ENCODE assay signal across 12 cellular contexts in genomic region chr9:96014078-96014477, GRCh38.
DNase-seq lines count a peak whose midpoint lies in the region; ATAC-seq and TF ChIP-seq lines count a peak whose summit lies in the region.
"Had no signal": no experiment of that assay in that cellular context is flagged by ENCODE, and none has a peak within 500 bp of the region (broad histone marks: within the 10 kb centered on the region; RNA-seq: fewer than 3 reads in every experiment).

No MANE protein-coding gene starts in this region.

- ATAC-seq in stimulated activated naive CD8-positive, alpha-beta T cell treated with anti-CD3 and anti-CD28 coated beads, Interleukin-15, Interleukin-2, amounts not matched to agents 100 U/mL and 50 U/mL, for 24 hours = peak; percentile 11
- ATAC-seq: WTC11 had no signal

- DNase-seq in T-helper 22 cell (ENCODE audit: low read depth) (peak; percentile 32), DMS53 treated with DMSO at 0.1 percent for 48 hours (lab: John Stamatoyannopoulos, UW; ENCODE audit: unreplicated experiment) (no peak), GM10266 (ENCODE audit: extremely low spot score) (no peak), NCI-H1092 treated with DMSO at 0.1 percent for 48 hours (lab: John Stamatoyannopoulos, UW) (no peak)
- peak; percentile 69 for DNase-seq in activated CD8-positive, alpha-beta memory T cell treated with anti-CD3 and anti-CD28 coated beads, Interleukin-2, amount 50 U/mL, for 48 hours
- DNase-seq in effector CD4-positive, alpha-beta T cell = peak; percentile 33
- peak; percentile 40 for DNase-seq in stimulated activated naive CD8-positive, alpha-beta T cell treated with anti-CD3 and anti-CD28 coated beads, Interleukin-15, Interleukin-2, amounts not matched to agents 100 U/mL and 50 U/mL, for 24 hours
- DNase-seq: amygdala, cortex of kidney, GF-D8, midbrain had no signal

- TF ChIP-seq CTCF in GM10266 (IDR thresholded peaks at IDR 0.05; ENCODE audit: control insufficient read depth, insufficient read depth, low read depth, missing control alignments) = no peak

Comparison
In these comparisons a context has a peak if more than half of its experiments do, and no peak if none do; other contexts are left out.
1. DNase-seq: peak in T-helper 22 cell (single experiment), activated CD8-positive, alpha-beta memory T cell treated with anti-CD3 and anti-CD28 coated beads, Interleukin-2, amount 50 U/mL, for 48 hours (single experiment), effector CD4-positive, alpha-beta T cell (single experiment) and stimulated activated naive CD8-positive, alpha-beta T cell treated with anti-CD3 and anti-CD28 coated beads, Interleukin-15, Interleukin-2, amounts not matched to agents 100 U/mL and 50 U/mL, for 24 hours (single experiment); none in DMS53 treated with DMSO at 0.1 percent for 48 hours (single experiment), GM10266 (single experiment) and NCI-H1092 treated with DMSO at 0.1 percent for 48 hours (single experiment).